ENCODE assay signal across 8 cellular contexts in the genomic region with DNA sequence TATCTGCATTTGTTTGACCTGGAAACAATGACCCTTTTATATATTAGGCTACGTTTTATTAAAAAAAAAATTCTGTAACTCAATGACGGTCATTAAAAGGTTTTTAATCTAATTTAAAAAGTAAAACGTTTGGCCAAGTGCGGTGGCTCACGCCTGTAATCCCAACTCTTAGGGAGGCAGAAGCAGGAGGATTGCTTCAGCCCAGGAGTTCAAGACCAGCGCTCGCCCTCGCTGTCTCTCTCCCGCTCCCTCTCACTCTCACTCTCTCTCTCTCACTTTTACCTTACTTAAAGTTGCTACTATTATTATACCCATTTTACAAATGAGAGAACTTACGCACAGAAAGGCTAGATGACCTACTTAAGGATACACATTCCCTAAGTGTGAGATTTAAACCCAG. TPM values are rescaled to one million over a fixed set of nuclear protein-coding genes. Genes with fewer than 3 reads are reported as not detected.
DNase-seq lines count a peak whose midpoint lies in the region; TF ChIP-seq lines count a peak whose summit lies in the region.

No MANE protein-coding gene starts in this region.

- H3K27ac Mint-ChIP-seq in CD14-positive monocyte (peak overlapping the region in 5 of 7 donors; percentile 87 to 94 (median 89)), neural crest cell (ENCODE audit: unreplicated experiment) (no peak overlapping the region)

- intact Hi-C loops in CD14-positive monocyte (cut with micrococcal nuclease), result no loop called here

- DNase-seq in CD14-positive monocyte (ENCODE audit: low spot score) (no peak), NCI-H69 (lab: John Stamatoyannopoulos, UW) (peak; percentile 42), neural crest cell (ENCODE audit: low read depth, low spot score) (no peak), NCI-H1436 (lab: John Stamatoyannopoulos, UW) (no peak), amniotic stem cell (lab: John Stamatoyannopoulos, UW) (no peak)
- no peak for DNase-seq in stimulated activated CD4-positive, alpha-beta T cell treated with anti-CD3 and anti-CD28 coated beads, Interleukin-1b, Interleukin-23, amount 100 ng/mL, for 48 hours
- no peak for DNase-seq in stimulated activated CD4-positive, alpha-beta T cell treated with anti-CD3 and anti-CD28 coated beads, Interleukin-4, amount 100 ng/mL, for 4 hours

- H3K36me3 Mint-ChIP-seq in CD14-positive monocyte (peaks cover 7 to 11% of the 10 kb centered on the region in 2 donors), neural crest cell (ENCODE audit: low read depth) (peaks cover 4% of the 10 kb centered on the region)

- no peaks in the 10 kb centered on the region for H3K9me3 ChIP-seq in duodenal mucosa (ENCODE audit: control insufficient read depth in 1 of 2, low read length in 2 of 2)

- H3K4me3 Mint-ChIP-seq in CD14-positive monocyte, result peak overlapping the region in 1 of 2 donors; percentile 96
- peak overlapping the region; percentile 99 for H3K4me3 Mint-ChIP-seq in neural crest cell

- peaks cover 7 to 17% of the 10 kb centered on the region in 2 donors for H3K4me1 ChIP-seq in duodenal mucosa (ENCODE audit: control insufficient read depth in 1 of 2, insufficient read depth in 2 of 2, low read length in 2 of 2)

- H3K27me3 Mint-ChIP-seq in CD14-positive monocyte (ENCODE audit: low read depth in 3 of 3) (peaks cover 0 to 2% (median 1%) of the 10 kb centered on the region in 3 donors), neural crest cell (ENCODE audit: low read depth) (no peaks in the 10 kb centered on the region)

- H3K27me3 ChIP-seq in duodenal mucosa (ENCODE audit: control insufficient read depth in 1 of 2, insufficient read depth in 2 of 2, low read length in 2 of 2), result no peaks in the 10 kb centered on the region

- H3K9me3 Mint-ChIP-seq in CD14-positive monocyte (peaks cover 5 to 13% (median 11%) of the 10 kb centered on the region in 7 donors), neural crest cell (no peaks in the 10 kb centered on the region)

- H3K4me1 Mint-ChIP-seq in CD14-positive monocyte, result peaks cover 39% of the 10 kb centered on the region
- H3K4me1 Mint-ChIP-seq in neural crest cell, result peaks cover 35% of the 10 kb centered on the region

- H3K36me3 ChIP-seq in duodenal mucosa (ENCODE audit: control insufficient read depth in 1 of 2, insufficient read depth in 2 of 2, low read length in 2 of 2), result peaks cover 4 to 5% of the 10 kb centered on the region in 2 donors

- peak overlapping the region; percentile 84 to 91 for H3K9ac ChIP-seq in duodenal mucosa (ENCODE audit: low read depth in 1 of 2, low read length in 2 of 2)

- no peak for TF ChIP-seq CTCF in CD14-positive monocyte (IDR thresholded peaks at IDR 0.05)
- TF ChIP-seq CTCF in neural crest cell (conservative IDR thresholded peaks at IDR 0.05), result no peak

- H3K4me3 ChIP-seq in duodenal mucosa (ENCODE audit: low read depth in 1 of 2, low read length in 2 of 2), result peak overlapping the region; percentile 74 to 92

- H3K27ac ChIP-seq in duodenal mucosa (ENCODE audit: low read depth, low read length), result no peak overlapping the region

RNA-seq across cellular contexts. Expression of a gene that starts 0.8 kb away (rescaled TPM):
- 1 to 10 TPM; 4.9 to 6.6 TPM for polyA plus RNA-seq in CD14-positive monocyte
- 28.2 and 30.8 TPM in 2 replicates for total RNA-seq in neural crest cell
